ENCODE assay signal across 1 cellular context in genomic region chr9:6412572-6413364, GRCh38.
A peak's percentile ranks its signal among the peaks of the same experiment; 100 is the strongest.
TF ChIP-seq lines count a peak whose summit lies in the region.

TSS of gene UHRF2 (plus strand) at chr9:6413199. CDS start at chr9:6413491, 292 bp downstream.

TF ChIP-seq in GM12878, 131 proteins besides CTCF, POLR2A, EP300 and RAD21 (continued from another document and continues in another):
- peak; percentile 19 for TF ChIP-seq USF1 (IDR thresholded peaks at IDR 0.05; ENCODE audit: borderline replicate concordance, extremely low read length, insufficient read depth, low read depth, low read length)
- TF ChIP-seq YY1 (IDR thresholded peaks at IDR 0.05; ENCODE audit: low read depth, low read length): peak; percentile 94
- no peak for TF ChIP-seq SMAD1 (IDR thresholded peaks at IDR 0.05; ENCODE audit: low read depth, partially characterized antibody)
- no peak for TF ChIP-seq MYC (IDR thresholded peaks at IDR 0.05; ENCODE audit: insufficient read depth, insufficient read length, insufficient replicate concordance, low read length, severe bottlenecking)
- TF ChIP-seq ZZZ3 (IDR thresholded peaks at IDR 0.05; ENCODE audit: control insufficient read depth, insufficient read length, low read depth): no peak
- TF ChIP-seq SIN3A (IDR thresholded peaks at IDR 0.05; ENCODE audit: low read depth, low read length): peak; percentile 70; the same call in 1 of the 2 replicates
- no peak for TF ChIP-seq HDAC2 (IDR thresholded peaks at IDR 0.05)
- TF ChIP-seq HDAC6 (IDR thresholded peaks at IDR 0.05; ENCODE audit: unreplicated experiment): no peak
- no peak for TF ChIP-seq BCLAF1 (IDR thresholded peaks at IDR 0.05)
- TF ChIP-seq HCFC1 (IDR thresholded peaks at IDR 0.05; ENCODE audit: low read length): peak; percentile 44; the same call in 1 of the 2 replicates
- TF ChIP-seq PAX5 (IDR thresholded peaks at IDR 0.05; ENCODE audit: borderline replicate concordance, low read depth, low read length): peak; percentile 60
- no peak for TF ChIP-seq YBX1 (IDR thresholded peaks at IDR 0.05)
- TF ChIP-seq ATF2 (IDR thresholded peaks at IDR 0.05; ENCODE audit: low read length): peak; percentile 9; the same call in 1 of the 2 replicates
- TF ChIP-seq BMI1 (IDR thresholded peaks at IDR 0.05; ENCODE audit: borderline replicate concordance): no peak
- no peak for TF ChIP-seq E4F1 (IDR thresholded peaks at IDR 0.05; ENCODE audit: borderline replicate concordance, partially characterized antibody)
- TF ChIP-seq BCL3 (IDR thresholded peaks at IDR 0.05; ENCODE audit: borderline replicate concordance, insufficient read depth, low read depth, low read length, poor library complexity, severe bottlenecking): peak; percentile 53
- no peak for TF ChIP-seq SMC3 (IDR thresholded peaks at IDR 0.05; ENCODE audit: borderline replicate concordance, low read length)
- TF ChIP-seq ZNF622 (IDR thresholded peaks at IDR 0.05): no peak
- peak; percentile 72 for TF ChIP-seq SMARCA5 (IDR thresholded peaks at IDR 0.05)
- TF ChIP-seq NRF1 (conservative IDR thresholded peaks at IDR 0.05; ENCODE audit: low read depth, low read length): peak; percentile 34; the same call in 1 of the 2 replicates
- TF ChIP-seq STAT1 (conservative IDR thresholded peaks at IDR 0.05): no peak
- no peak for TF ChIP-seq CEBPZ (IDR thresholded peaks at IDR 0.05; ENCODE audit: low read depth, low read length)
- TF ChIP-seq E2F4 (IDR thresholded peaks at IDR 0.05; ENCODE audit: low read depth, low read length): peak; percentile 46; the same call in 1 of the 2 replicates
- TF ChIP-seq TBL1XR1 (IDR thresholded peaks at IDR 0.05; ENCODE audit: low read depth, low read length): peak; percentile 77
- peak; percentile 85 for TF ChIP-seq NBN (IDR thresholded peaks at IDR 0.05)
- no peak for TF ChIP-seq ATF3 (IDR thresholded peaks at IDR 0.05; ENCODE audit: borderline replicate concordance, extremely low read depth, low read depth, low read length)
- peak; percentile 23 for TF ChIP-seq USF2 (IDR thresholded peaks at IDR 0.05; ENCODE audit: borderline replicate concordance, low read depth, low read length)
- TF ChIP-seq PBX3 (IDR thresholded peaks at IDR 0.05; ENCODE audit: insufficient replicate concordance, low read depth, low read length): no peak
- TF ChIP-seq SP1 (IDR thresholded peaks at IDR 0.05; ENCODE audit: low read depth, low read length): peak; percentile 75
- TF ChIP-seq CHD2 (IDR thresholded peaks at IDR 0.05; ENCODE audit: borderline replicate concordance, low read depth, low read length): peak; percentile 100
- peak; percentile 78 for TF ChIP-seq EED (IDR thresholded peaks at IDR 0.05; ENCODE audit: low read depth)
- TF ChIP-seq IKZF1 (conservative IDR thresholded peaks at IDR 0.05): peak; percentile 91
- peak; percentile 64 to 77 for TF ChIP-seq BHLHE40 (IDR thresholded peaks at IDR 0.05; ENCODE audit: borderline replicate concordance in 1 of 2, low read depth in 2 of 2, low read length in 1 of 2)
- TF ChIP-seq ZNF687 (IDR thresholded peaks at IDR 0.05): peak; percentile 96
